Comparison of ENCODE assay signal across 10 cellular contexts in genomic region chrX:107542500-107542899, GRCh38.
DNase-seq lines count a peak whose midpoint lies in the region; TF ChIP-seq lines count a peak whose summit lies in the region.
"Had no signal": no experiment of that assay in that cellular context is flagged by ENCODE, and none has a peak within 500 bp of the region (broad histone marks: within the 10 kb centered on the region; RNA-seq: fewer than 3 reads in every experiment).

No MANE protein-coding gene starts in this region.

- CTCF ChIA-PET in mammary epithelial cell (lab: Charles Lee; ENCODE audit: low non-redundant PET) = interaction anchor here (0.6 kb wide), 1 partner anchor 350 kb away, joined by 4 read pairs; no protein-coding TSS in a partner anchor

- DNase-seq in NCI-H1092 treated with DMSO at 0.1 percent for 48 hours (lab: John Stamatoyannopoulos, UW) (peak; percentile 40), mammary epithelial cell (peak; percentile 31), osteocyte (ENCODE audit: extremely low spot score, unreplicated experiment) (no peak), SKM-1 (lab: John Stamatoyannopoulos, UW; ENCODE audit: unreplicated experiment) (no peak), NCI-H187 (lab: John Stamatoyannopoulos, UW) (no peak), DMS79 treated with DMSO at 0.1 percent for 48 hours (lab: John Stamatoyannopoulos, UW) (no peak), vagina (ENCODE audit: extremely low spot score in 2 of 2) (no peak)
- DNase-seq: SIG-M5 had no signal

- H3K27ac Mint-ChIP-seq in osteocyte (ENCODE audit: unreplicated experiment) = no peak overlapping the region

- H3K9me3 ChIP-seq in mammary epithelial cell (replicated peaks; ENCODE audit: insufficient read depth, low read length) (no peaks in the 10 kb centered on the region), vagina (no peaks in the 10 kb centered on the region)
- H3K9me3 ChIP-seq: ascending aorta had no signal

- H2AFZ ChIP-seq in mammary epithelial cell (ENCODE audit: low read depth, low read length) = no peak overlapping the region

- 0% methylated on average over 2 of the region's 2 CpGs for WGBS in mammary epithelial cell (ENCODE audit: low coverage, missing lambda C conversion rate)

- H3K9ac ChIP-seq in mammary epithelial cell (ENCODE audit: insufficient read depth, low read length) = no peak overlapping the region

- in situ Hi-C loops in mammary epithelial cell (cut with MboI; ENCODE audit: low sequenced_read_pairs in 2 of 2) = loop anchor here (10.0 to 25.0 kb wide), 2 partner anchors 242 to 245 kb away; partner anchors contain the start of genes NCBP2L (in 1 of the 2) and TSC22D3 (in 1 of the 2)

- dilution Hi-C loops in mammary epithelial cell (cut with HindIII; ENCODE audit: low sequenced_read_pairs) = loop anchor here (5.0 kb wide), 1 partner anchor 40 kb away; no protein-coding TSS in a partner anchor

- no peaks in the 10 kb centered on the region for H3K36me3 ChIP-seq in mammary epithelial cell (ENCODE audit: insufficient read depth, low read length)
- no peaks in the 10 kb centered on the region for H3K36me3 ChIP-seq in vagina
- H3K36me3 ChIP-seq: ascending aorta had no signal

- H3K27ac ChIP-seq in mammary epithelial cell (ENCODE audit: insufficient read depth, low read depth, low read length) (no peak overlapping the region), vagina (no peak overlapping the region)
- H3K27ac ChIP-seq: ascending aorta had no signal

- no peak overlapping the region for H3K4me3 Mint-ChIP-seq in osteocyte (ENCODE audit: unreplicated experiment)

- H4K20me1 ChIP-seq in mammary epithelial cell (ENCODE audit: insufficient read depth, low read length) = no peaks in the 10 kb centered on the region

- intact Hi-C loops in mammary epithelial cell (cut with micrococcal nuclease) = no loop called here
- intact Hi-C loops in vagina (cut with DNase I) = no loop called here

- H3K4me1 Mint-ChIP-seq in osteocyte (ENCODE audit: unreplicated experiment) = no peaks in the 10 kb centered on the region

- H3K27me3 ChIP-seq in mammary epithelial cell (ENCODE audit: insufficient read depth, low read length) (no peaks in the 10 kb centered on the region), vagina (no peaks in the 10 kb centered on the region)
- H3K27me3 ChIP-seq: ascending aorta had no signal

- no peaks in the 10 kb centered on the region for H3K4me1 ChIP-seq in mammary epithelial cell (ENCODE audit: insufficient read depth, low read length)
- H3K4me1 ChIP-seq in vagina = no peaks in the 10 kb centered on the region
- H3K4me1 ChIP-seq: ascending aorta had no signal

- no peak for TF ChIP-seq POLR2A in vagina (IDR thresholded peaks at IDR 0.05)

- 0 out of 2 replicates have a peak, but pooled peaks have one; percentile 13 for TF ChIP-seq CTCF in GM12875 (IDR thresholded peaks at IDR 0.05; ENCODE audit: borderline replicate concordance, insufficient read depth, low read depth, low read length)
- TF ChIP-seq CTCF in mammary epithelial cell (conservative IDR thresholded peaks at IDR 0.05 in 1 of 2, IDR thresholded peaks at IDR 0.05 in 1 of 2; ENCODE audit: extremely low read depth in 1 of 2, insufficient read depth in 1 of 2, low read depth in 1 of 2, low read length in 2 of 2) = peak in 1 of 2 donors; percentile 31
- TF ChIP-seq CTCF in osteocyte (IDR thresholded peaks at IDR 0.05) = peak; percentile 12
- TF ChIP-seq CTCF in vagina (IDR thresholded peaks at IDR 0.05) = no peak

- H3K79me2 ChIP-seq in mammary epithelial cell (ENCODE audit: insufficient read depth, low read length) = no peaks in the 10 kb centered on the region

- no peaks in the 10 kb centered on the region for H3K9me3 Mint-ChIP-seq in osteocyte (ENCODE audit: unreplicated experiment)

- BruUV-seq in mammary epithelial cell (replicated peaks; lab: Mats Ljungman, UMichigan) = no TSS peak

- no peaks in the 10 kb centered on the region for H3K27me3 Mint-ChIP-seq in osteocyte (ENCODE audit: unreplicated experiment)

- H3K36me3 Mint-ChIP-seq in osteocyte (ENCODE audit: unreplicated experiment) = no peaks in the 10 kb centered on the region

- H3K4me2 ChIP-seq in mammary epithelial cell (ENCODE audit: insufficient read depth, low read depth, low read length) = no peak overlapping the region

- H3K4me3 ChIP-seq in GM12875 (ENCODE audit: low read depth, low read length) (no peak overlapping the region), mammary epithelial cell (replicated peaks in 1 of 3; ENCODE audit: insufficient read depth in 1 of 3, low read depth in 2 of 3, low read length in 3 of 3) (no peak overlapping the region), vagina (no peak overlapping the region)
- H3K4me3 ChIP-seq: ascending aorta had no signal

Comparison
In these comparisons a context has a peak if more than half of its experiments do, and no peak if none do; other contexts are left out.
1. CTCF ChIP-seq: peak in GM12875 (single experiment) and osteocyte (single experiment); none in vagina (0 of 3).
2. DNase-seq: peak in NCI-H1092 treated with DMSO at 0.1 percent for 48 hours (single experiment) and mammary epithelial cell (single experiment); none in osteocyte (single experiment), SKM-1 (single experiment), NCI-H187 (0 of 2), DMS79 treated with DMSO at 0.1 percent for 48 hours (single experiment) and vagina (0 of 2).